In genomic region chr10:79416578-79417255, GRCh38 we compare ENCODE assay signal across 30 cellular contexts. TPM values are rescaled to one million over a fixed set of nuclear protein-coding genes. Genes with fewer than 3 reads are reported as not detected.
DNase-seq lines count a peak whose midpoint lies in the region; ATAC-seq and TF ChIP-seq lines count a peak whose summit lies in the region.
"Had no signal": no experiment of that assay in that cellular context is flagged by ENCODE, and none has a peak within 500 bp of the region (broad histone marks: within the 10 kb centered on the region; RNA-seq: fewer than 3 reads in every experiment).

No MANE protein-coding gene starts in this region.

- peaks cover 36% of the 10 kb centered on the region for H3K36me3 ChIP-seq in right atrium auricular region
- H3K36me3 ChIP-seq in subcutaneous abdominal adipose tissue (ENCODE audit: control insufficient read depth in 5 of 5, insufficient read depth in 5 of 5, low read length in 5 of 5) = peaks cover 0 to 49% (median 41%) of the 10 kb centered on the region in 5 donors
- H3K36me3 ChIP-seq in esophagus squamous epithelium = no peaks in the 10 kb centered on the region

- H3K9me3 ChIP-seq in right atrium auricular region (no peaks in the 10 kb centered on the region), subcutaneous abdominal adipose tissue (ENCODE audit: control insufficient read depth in 5 of 5, low read length in 5 of 5) (no peaks in the 10 kb centered on the region), esophagus squamous epithelium (no peaks in the 10 kb centered on the region)
- H3K9me3 ChIP-seq: body of pancreas, thoracic aorta had no signal

- H3K27ac Mint-ChIP-seq in chondrocyte (ENCODE audit: unreplicated experiment) (no peak overlapping the region), nephron (peak overlapping the region in 2 of 3 experiments; percentile 29 to 61)
- H3K27ac Mint-ChIP-seq: activated CD4-positive, alpha-beta memory T cell treated with anti-CD3 and anti-CD28 coated beads for 36 hours; CD4-positive, alpha-beta memory T cell; naive thymus-derived CD4-positive, alpha-beta T cell; T-helper 2 cell treated with Interferon-gamma antibody and Interleukin-4, amounts not matched to agents 5 μg/mL and 100 μg/mL, for 36 hours had no signal

- DNase-seq in Right ventricle myocardium superior (peak; percentile 25), right atrium auricular region (ENCODE audit: low spot score) (no peak), chondrocyte (ENCODE audit: low spot score) (peak; percentile 36), foreskin melanocyte (no peak), esophagus squamous epithelium (lab: John Stamatoyannopoulos, UW) (no peak)
- DNase-seq: activated CD4-positive, alpha-beta memory T cell treated with anti-CD3 and anti-CD28 coated beads for 36 hours; activated CD4-positive, alpha-beta T cell treated with anti-CD3 and anti-CD28 coated beads for 1 hour; activated CD8-positive, alpha-beta memory T cell treated with anti-CD3 and anti-CD28 coated beads, Interleukin-2, amount 50 U/mL, for 4 hours; activated naive CD4-positive, alpha-beta T cell; CD4-positive, alpha-beta memory T cell; DND-41; effector CD4-positive, alpha-beta T cell; hypothalamus; KBM-7; midbrain; naive thymus-derived CD4-positive, alpha-beta T cell; NCI-H1417 treated with DMSO at 0.1 percent for 48 hours; NCI-H2029 treated with DMSO at 0.1 percent for 48 hours; NCI-H526; NK-92 treated with Interleukin-12 subunit alpha and Interleukin-12 subunit beta, amount 100 ng/mL, for 24 hours; SHP77; small intestine; stimulated activated CD4-positive, alpha-beta T cell treated with anti-CD3 and anti-CD28 coated beads, Interleukin-1b, Interleukin-23, amount 100 ng/mL, for 48 hours; stimulated activated naive CD8-positive, alpha-beta T cell treated with anti-CD3 and anti-CD28 coated beads, Interleukin-15, Interleukin-2, amounts not matched to agents 100 U/mL and 50 U/mL, for 24 hours had no signal

- peak overlapping the region in 1 of 5 donors; percentile 32 for H3K9ac ChIP-seq in subcutaneous abdominal adipose tissue (ENCODE audit: low read length in 5 of 5)

- no peak overlapping the region for H3K27ac ChIP-seq in right atrium auricular region
- H3K27ac ChIP-seq in subcutaneous abdominal adipose tissue (ENCODE audit: low read depth, low read length) = peak overlapping the region; percentile 49
- H3K27ac ChIP-seq in esophagus squamous epithelium = no peak overlapping the region
- H3K27ac ChIP-seq: body of pancreas, thoracic aorta had no signal

- ATAC-seq in Right ventricle myocardium superior (ENCODE audit: poor library complexity) (no peak), GM21526 (IDR thresholded peaks at IDR 0.05; ENCODE audit: low FRiP score, unreplicated experiment) (no peak)
- ATAC-seq: body of pancreas; naive thymus-derived CD4-positive, alpha-beta T cell; stimulated activated naive CD8-positive, alpha-beta T cell treated with anti-CD3 and anti-CD28 coated beads, Interleukin-15, Interleukin-2, amounts not matched to agents 100 U/mL and 50 U/mL, for 24 hours had no signal

- H3K4me1 Mint-ChIP-seq in chondrocyte (ENCODE audit: low read depth) (peaks cover 31% of the 10 kb centered on the region), nephron (peaks cover 66% of the 10 kb centered on the region)

- H3K4me3 ChIP-seq in right atrium auricular region (no peak overlapping the region), subcutaneous abdominal adipose tissue (ENCODE audit: low read depth in 1 of 5, low read length in 5 of 5) (no peak overlapping the region), esophagus squamous epithelium (no peak overlapping the region)
- H3K4me3 ChIP-seq: body of pancreas, thoracic aorta had no signal

- H3K36me3 Mint-ChIP-seq in chondrocyte (ENCODE audit: low read depth) = peaks cover 19% of the 10 kb centered on the region
- H3K36me3 Mint-ChIP-seq in nephron (ENCODE audit: low read depth) = peaks cover 39% of the 10 kb centered on the region
- H3K36me3 Mint-ChIP-seq: activated CD4-positive, alpha-beta memory T cell treated with anti-CD3 and anti-CD28 coated beads for 36 hours; CD4-positive, alpha-beta memory T cell; naive thymus-derived CD4-positive, alpha-beta T cell had no signal

- TF ChIP-seq CTCF in right atrium auricular region (IDR thresholded peaks at IDR 0.05) (no peak), chondrocyte (IDR thresholded peaks at IDR 0.05) (no peak), nephron (IDR thresholded peaks at IDR 0.05; ENCODE audit: unreplicated experiment in 3 of 3) (no peak), esophagus squamous epithelium (IDR thresholded peaks at IDR 0.05) (no peak)

- H3K27me3 Mint-ChIP-seq in chondrocyte (ENCODE audit: low read depth) (no peaks in the 10 kb centered on the region), nephron (ENCODE audit: low read depth) (no peaks in the 10 kb centered on the region)
- H3K27me3 Mint-ChIP-seq: activated CD4-positive, alpha-beta memory T cell treated with anti-CD3 and anti-CD28 coated beads for 36 hours; CD4-positive, alpha-beta memory T cell; naive thymus-derived CD4-positive, alpha-beta T cell had no signal

- intact Hi-C loops in Right ventricle myocardium superior (cut with DNase I) (no loop called here), esophagus squamous epithelium (cut with DNase I) (no loop called here)

- WGBS in esophagus squamous epithelium, 2 donors = 77 to 88% methylated on average over 8 to 10 of the region's 12 CpGs

- peaks cover 0 to 68% of the 10 kb centered on the region in 2 donors for H3K4me1 ChIP-seq in right atrium auricular region
- H3K4me1 ChIP-seq in subcutaneous abdominal adipose tissue (ENCODE audit: control insufficient read depth in 5 of 5, insufficient read depth in 5 of 5, low read length in 5 of 5) = peaks cover 16 to 66% (median 18%) of the 10 kb centered on the region in 5 donors
- peaks cover 21 to 70% (median 64%) of the 10 kb centered on the region in 3 donors for H3K4me1 ChIP-seq in esophagus squamous epithelium
- H3K4me1 ChIP-seq: body of pancreas had no signal

- no peaks in the 10 kb centered on the region for H3K27me3 ChIP-seq in right atrium auricular region
- no peaks in the 10 kb centered on the region for H3K27me3 ChIP-seq in subcutaneous abdominal adipose tissue (ENCODE audit: control insufficient read depth in 5 of 5, insufficient read depth in 4 of 5, low read length in 5 of 5)
- H3K27me3 ChIP-seq in esophagus squamous epithelium = no peaks in the 10 kb centered on the region
- H3K27me3 ChIP-seq: body of pancreas had no signal

- no peaks in the 10 kb centered on the region for H3K9me3 Mint-ChIP-seq in chondrocyte (ENCODE audit: low read depth)
- no peaks in the 10 kb centered on the region for H3K9me3 Mint-ChIP-seq in nephron
- H3K9me3 Mint-ChIP-seq: activated CD4-positive, alpha-beta memory T cell treated with anti-CD3 and anti-CD28 coated beads for 36 hours; CD4-positive, alpha-beta memory T cell; naive thymus-derived CD4-positive, alpha-beta T cell; T-helper 2 cell treated with Interferon-gamma antibody and Interleukin-4, amounts not matched to agents 5 μg/mL and 100 μg/mL, for 36 hours had no signal

- no peak for TF ChIP-seq POLR2A in esophagus squamous epithelium (IDR thresholded peaks at IDR 0.05)

- H3K4me3 Mint-ChIP-seq in chondrocyte (ENCODE audit: unreplicated experiment) (no peak overlapping the region), nephron (no peak overlapping the region)
- H3K4me3 Mint-ChIP-seq: activated CD4-positive, alpha-beta memory T cell treated with anti-CD3 and anti-CD28 coated beads for 36 hours; CD4-positive, alpha-beta memory T cell; T-helper 2 cell treated with Interferon-gamma antibody and Interleukin-4, amounts not matched to agents 5 μg/mL and 100 μg/mL, for 36 hours had no signal

RNA-seq across cellular contexts. Expression of gene ZCCHC24, which starts 28.7 kb away (rescaled TPM):
- total RNA-seq in Right ventricle myocardium superior = 53.3 TPM
- 10 to 100 TPM; 45.6 to 85.9 TPM for total RNA-seq in right atrium auricular region
- total RNA-seq in chondrocyte = 37.4 to 45.1 TPM (median 43.8 TPM) in 3 replicates
- 10 to 100 TPM in 1 of 4 donors, 1 to 10 TPM in 3; 2.2 to 26.1 (median 6.4) TPM for total RNA-seq in esophagus squamous epithelium

Comparison
In these comparisons a context has a peak if more than half of its experiments do, and no peak if none do; other contexts are left out.
1. DNase-seq: peak in Right ventricle myocardium superior (single experiment) and chondrocyte (single experiment); none in right atrium auricular region (single experiment), foreskin melanocyte (single experiment) and esophagus squamous epithelium (single experiment).